In genomic region chr14:92714739-92715307, GRCh38 we compare ENCODE assay signal across 8 cellular contexts. TPM values are rescaled to one million over a fixed set of nuclear protein-coding genes. Genes with fewer than 3 reads are reported as not detected.
DNase-seq lines count a peak whose midpoint lies in the region; ATAC-seq and TF ChIP-seq lines count a peak whose summit lies in the region.
"Not testable (repeated sequence)": the region's sequence is repeated elsewhere in the genome, so short reads cannot be mapped to it uniquely, and the experiment has no call there.

No MANE protein-coding gene starts in this region.

- peak; percentile 99 for ATAC-seq in GM23338

- not testable (repeated sequence) for H2AFZ ChIP-seq in GM23338

- not testable (repeated sequence) for H3K4me1 ChIP-seq in BE2C; GM23338 (ENCODE audit: insufficient read depth); esophagus squamous epithelium

- not testable (repeated sequence) for H3K9me2 ChIP-seq in GM23338 (ENCODE audit: insufficient read depth)

- not testable (repeated sequence) for H3K27me3 ChIP-seq in BE2C; GM23338 (ENCODE audit: insufficient read depth); esophagus squamous epithelium

- not testable (repeated sequence) for H3K27ac ChIP-seq in GM23338 (ENCODE audit: low read depth); esophagus squamous epithelium

- H4K20me1 ChIP-seq in GM23338 (replicated peaks; ENCODE audit: insufficient read depth) = not testable (repeated sequence)

- not testable (repeated sequence) for H3K27ac Mint-ChIP-seq in GM23338; activated T-helper 2 cell treated with anti-CD3 and anti-CD28 coated beads, Interferon-gamma antibody, Interleukin-2, Interleukin-4, amounts not matched to agents 10 μg/mL and 5 μg/mL and 100 μg/mL, durations not matched to agents 14 hours and 24 hours and 36 hours; mesothelial cell of epicardium

- 70 to 81% methylated on average over 7 of the region's 7 CpGs for WGBS in esophagus squamous epithelium, 2 donors

- peak; percentile 89 for DNase-seq in BE2C
- DNase-seq in GM23338 (ENCODE audit: low spot score) = peak; percentile 89
- peak; percentile 13 to 51 for DNase-seq in NCI-H187 (lab: John Stamatoyannopoulos, UW)
- DNase-seq in SW 1271 (lab: John Stamatoyannopoulos, UW) = peak; percentile 25 to 51
- peak; percentile 65 for DNase-seq in activated T-helper 2 cell treated with anti-CD3 and anti-CD28 coated beads, Interferon-gamma antibody, Interleukin-2, Interleukin-4, amounts not matched to agents 10 μg/mL and 5 μg/mL and 100 μg/mL, durations not matched to agents 14 hours and 24 hours and 36 hours (ENCODE audit: low spot score)
- DNase-seq in esophagus squamous epithelium (lab: John Stamatoyannopoulos, UW) = peak; percentile 17
- DNase-seq in mesothelial cell of epicardium (ENCODE audit: low spot score in 2 of 2, unreplicated experiment in 2 of 2) = peak in 1 of 2 experiments; percentile 70
- peak; percentile 41 for DNase-seq in stimulated activated CD8-positive, alpha-beta memory T cell treated with anti-CD3 and anti-CD28 coated beads, Interleukin-12 subunit alpha, Interleukin-12 subunit beta, amount 100 ng/mL, for 24 hours (ENCODE audit: extremely low read depth)

- H3K9me3 ChIP-seq in BE2C, esophagus squamous epithelium: not testable (repeated sequence)

- H3K36me3 ChIP-seq in BE2C; GM23338 (ENCODE audit: insufficient read depth): not testable (repeated sequence)
- peaks cover 0 to 64% (median 8%) of the 10 kb centered on the region in 3 donors for H3K36me3 ChIP-seq in esophagus squamous epithelium

- not testable (repeated sequence) for H3K4me3 ChIP-seq in BE2C (ENCODE audit: low read depth, low read length); GM23338; esophagus squamous epithelium

- intact Hi-C loops in activated T-helper 2 cell treated with anti-CD3 and anti-CD28 coated beads, Interferon-gamma antibody, Interleukin-2, Interleukin-4, amounts not matched to agents 10 μg/mL and 5 μg/mL and 100 μg/mL, durations not matched to agents 14 hours and 24 hours and 36 hours (cut with micrococcal nuclease) = loop anchor here (1.0 kb wide), 1 partner anchor 68 kb away; no protein-coding TSS in a partner anchor
- intact Hi-C loops in esophagus squamous epithelium (cut with DNase I) = loop anchor here (10.0 kb wide), 1 partner anchor 70 kb away; no protein-coding TSS in a partner anchor

- H3K36me3 Mint-ChIP-seq in GM23338 (ENCODE audit: low read depth); activated T-helper 2 cell treated with anti-CD3 and anti-CD28 coated beads, Interferon-gamma antibody, Interleukin-2, Interleukin-4, amounts not matched to agents 10 μg/mL and 5 μg/mL and 100 μg/mL, durations not matched to agents 14 hours and 24 hours and 36 hours (ENCODE audit: low read depth): not testable (repeated sequence)
- H3K36me3 Mint-ChIP-seq in mesothelial cell of epicardium = peaks cover 16% of the 10 kb centered on the region

- peak; percentile 82 for TF ChIP-seq CTCF in BE2C (IDR thresholded peaks at IDR 0.05; ENCODE audit: low read depth, low read length)
- TF ChIP-seq CTCF in GM23338 (conservative IDR thresholded peaks at IDR 0.05; ENCODE audit: low read depth in 2 of 2) = peak; percentile 81 to 88
- TF ChIP-seq CTCF in esophagus squamous epithelium (IDR thresholded peaks at IDR 0.05) = peak; percentile 51 to 86 (median 76)
- TF ChIP-seq CTCF in mesothelial cell of epicardium (IDR thresholded peaks at IDR 0.05; ENCODE audit: unreplicated experiment) = peak; percentile 48

- H3K4me2 ChIP-seq in GM23338 = not testable (repeated sequence)

- H3K9me3 Mint-ChIP-seq in GM23338; activated T-helper 2 cell treated with anti-CD3 and anti-CD28 coated beads, Interferon-gamma antibody, Interleukin-2, Interleukin-4, amounts not matched to agents 10 μg/mL and 5 μg/mL and 100 μg/mL, durations not matched to agents 14 hours and 24 hours and 36 hours; mesothelial cell of epicardium: not testable (repeated sequence)

- not testable (repeated sequence) for TF ChIP-seq POLR2A in esophagus squamous epithelium (IDR thresholded peaks at IDR 0.05)

- not testable (repeated sequence) for H3K4me3 Mint-ChIP-seq in GM23338; activated T-helper 2 cell treated with anti-CD3 and anti-CD28 coated beads, Interferon-gamma antibody, Interleukin-2, Interleukin-4, amounts not matched to agents 10 μg/mL and 5 μg/mL and 100 μg/mL, durations not matched to agents 14 hours and 24 hours and 36 hours (ENCODE audit: low read depth); mesothelial cell of epicardium

- H3K27me3 Mint-ChIP-seq in GM23338 (ENCODE audit: insufficient read depth, low read depth, poor library complexity); mesothelial cell of epicardium (ENCODE audit: low read depth): not testable (repeated sequence)
- peaks cover 24% of the 10 kb centered on the region for H3K27me3 Mint-ChIP-seq in activated T-helper 2 cell treated with anti-CD3 and anti-CD28 coated beads, Interferon-gamma antibody, Interleukin-2, Interleukin-4, amounts not matched to agents 10 μg/mL and 5 μg/mL and 100 μg/mL, durations not matched to agents 14 hours and 24 hours and 36 hours (ENCODE audit: low read depth)

- not testable (repeated sequence) for H3K79me2 ChIP-seq in GM23338 (replicated peaks; ENCODE audit: insufficient read depth)

- not testable (repeated sequence) for H3F3A ChIP-seq in GM23338 (replicated peaks; ENCODE audit: low read depth)

- not testable (repeated sequence) for H3K4me1 Mint-ChIP-seq in GM23338; activated T-helper 2 cell treated with anti-CD3 and anti-CD28 coated beads, Interferon-gamma antibody, Interleukin-2, Interleukin-4, amounts not matched to agents 10 μg/mL and 5 μg/mL and 100 μg/mL, durations not matched to agents 14 hours and 24 hours and 36 hours (ENCODE audit: low read depth)
- peaks cover 12% of the 10 kb centered on the region for H3K4me1 Mint-ChIP-seq in mesothelial cell of epicardium

RNA-seq across cellular contexts. Expression of gene LGMN, which starts 33.6 kb away (rescaled TPM):
- polyA plus RNA-seq in BE2C (2012; ENCODE audit: insufficient read depth, insufficient read length, low read depth) = 76.6 TPM
- 83.5 and 120 TPM in 2 replicates for total RNA-seq in GM23338 (2014; rRNA removed; shearing (Covaris generic))
- polyA plus RNA-seq in GM23338 (2016; fragmentation: Nextera tagmentation; extraction: Ambion mirVana) = 60.0 and 62.9 TPM in 2 replicates
- 1.1 and 1.3 TPM in 2 replicates for total RNA-seq in activated T-helper 2 cell treated with anti-CD3 and anti-CD28 coated beads, Interferon-gamma antibody, Interleukin-2, Interleukin-4, amounts not matched to agents 10 μg/mL and 5 μg/mL and 100 μg/mL, durations not matched to agents 14 hours and 24 hours and 36 hours
- total RNA-seq in esophagus squamous epithelium = 100 to 1,000 TPM in 1 of 4 donors, 10 to 100 TPM in 3; 42.6 to 107 (median 70.8) TPM
- total RNA-seq in mesothelial cell of epicardium = 52.2 to 54.2 TPM (median 52.5 TPM) in 3 replicates

Comparison
In these comparisons a context has a peak if more than half of its experiments do, and no peak if none do; other contexts are left out.
1. RNA of gene LGMN, which starts 33.6 kb away (total RNA-seq): 42.6 to 107 TPM in esophagus squamous epithelium, 83.5 to 120 TPM in GM23338 and 52.2 to 54.2 TPM in mesothelial cell of epicardium; 1.1 to 1.3 TPM in activated T-helper 2 cell treated with anti-CD3 and anti-CD28 coated beads, Interferon-gamma antibody, Interleukin-2, Interleukin-4, amounts not matched to agents 10 μg/mL and 5 μg/mL and 100 μg/mL, durations not matched to agents 14 hours and 24 hours and 36 hours; every median in the first group is over 10 times any median in the second.
2. Peak in every context shown above with its lines, with median percentiles within 50 percentile points of each other: CTCF ChIP-seq.